ENCODE assay signal across 28 cellular contexts in the genomic region with DNA sequence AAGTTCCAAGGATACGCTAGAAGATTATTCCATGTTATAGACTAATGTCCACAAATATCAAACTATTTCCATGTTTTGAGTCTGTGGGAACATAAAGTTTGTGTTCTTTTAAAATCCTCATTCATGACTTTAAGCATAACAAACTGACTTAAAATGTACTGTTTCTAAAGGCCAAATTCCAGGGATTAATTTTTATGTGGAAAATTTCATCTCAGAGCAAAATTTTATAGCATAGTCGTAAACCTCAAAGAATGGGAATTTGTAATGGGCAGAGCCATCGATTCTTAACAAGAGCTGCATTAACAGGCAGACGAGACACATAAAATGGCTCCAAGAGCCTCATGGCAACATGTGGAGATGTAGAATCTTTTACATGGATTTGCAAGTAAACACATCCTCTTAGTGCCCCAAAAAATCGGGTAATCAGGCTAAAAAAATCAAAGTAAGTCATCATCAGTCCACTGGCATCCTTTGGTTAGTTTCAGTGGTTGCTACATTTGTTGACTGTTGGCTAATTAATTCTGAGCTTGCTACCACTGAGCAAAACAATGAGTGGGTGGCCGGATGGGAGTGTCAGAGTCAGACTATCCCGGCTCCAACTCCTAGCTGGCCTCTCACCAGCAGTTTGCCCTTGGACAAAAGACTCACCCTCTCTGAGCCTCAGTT.
DNase-seq lines count a peak whose midpoint lies in the region; ATAC-seq, FAIRE-seq and TF ChIP-seq lines count a peak whose summit lies in the region.
"Had no signal": no experiment of that assay in that cellular context is flagged by ENCODE, and none has a peak within 500 bp of the region (broad histone marks: within the 10 kb centered on the region; RNA-seq: fewer than 3 reads in every experiment).

No MANE protein-coding gene starts in this region.

- H3K4me2 ChIP-seq in endothelial cell of umbilical vein (ENCODE audit: insufficient read depth, low read length), result no peak overlapping the region
- H3K4me2 ChIP-seq: GM23338, neural progenitor cell had no signal

- H3K27me3 ChIP-seq in endothelial cell of umbilical vein (ENCODE audit: control insufficient read depth in 2 of 2, insufficient read depth in 2 of 2, low read length in 2 of 2), result peaks cover 2 to 11% of the 10 kb centered on the region in 2 experiments
- H3K27me3 ChIP-seq in ovary, result no peaks in the 10 kb centered on the region
- H3K27me3 ChIP-seq: colonic mucosa, sigmoid colon, upper lobe of left lung had no signal

- WGBS in ovary, 3 donors, result 54 to 71% (median 54%) methylated on average over 7 of the region's 7 CpGs

- CTCF ChIA-PET in activated naive CD4-positive, alpha-beta T cell treated with anti-CD3 and anti-CD28 coated beads, Interleukin-2, amount 10 ng/mL, durations not matched to agents 7 days and 5 days (lab: Charles Lee), result interaction anchor here (1.4 kb wide), 1 partner anchor 48 kb away, joined by 4 read pairs; no protein-coding TSS in a partner anchor
- CTCF ChIA-PET in endothelial cell of umbilical vein (lab: Charles Lee), result no interaction called here

- H3K27me3 Mint-ChIP-seq in activated naive CD4-positive, alpha-beta T cell treated with anti-CD3 and anti-CD28 coated beads, Interleukin-2, amount 10 ng/mL, durations not matched to agents 7 days and 5 days, result no peaks in the 10 kb centered on the region
- no peaks in the 10 kb centered on the region for H3K27me3 Mint-ChIP-seq in T-helper 17 cell
- H3K27me3 Mint-ChIP-seq: effector memory CD8-positive, alpha-beta T cell had no signal

- H3K4me3 ChIP-seq in endothelial cell of umbilical vein (replicated peaks in 1 of 3; ENCODE audit: insufficient read depth in 1 of 3, low read depth in 1 of 3, low read length in 3 of 3), result no peak overlapping the region
- no peak overlapping the region for H3K4me3 ChIP-seq in ovary
- H3K4me3 ChIP-seq: colonic mucosa, GM23338, lower lobe of right lung, neural progenitor cell, sigmoid colon, upper lobe of left lung had no signal

- H4K20me1 ChIP-seq in endothelial cell of umbilical vein (replicated peaks; ENCODE audit: control insufficient read depth, extremely low read depth, insufficient read depth, low read length), result no peaks in the 10 kb centered on the region

- peaks cover 47% of the 10 kb centered on the region for H3K4me1 Mint-ChIP-seq in activated naive CD4-positive, alpha-beta T cell treated with anti-CD3 and anti-CD28 coated beads, Interleukin-2, amount 10 ng/mL, durations not matched to agents 7 days and 5 days
- peaks cover 20% of the 10 kb centered on the region for H3K4me1 Mint-ChIP-seq in T-helper 17 cell

- H3K4me3 Mint-ChIP-seq in activated naive CD4-positive, alpha-beta T cell treated with anti-CD3 and anti-CD28 coated beads, Interleukin-2, amount 10 ng/mL, durations not matched to agents 7 days and 5 days, result no peak overlapping the region
- no peak overlapping the region for H3K4me3 Mint-ChIP-seq in T-helper 17 cell
- H3K4me3 Mint-ChIP-seq: effector memory CD8-positive, alpha-beta T cell; GM23338; HFFc6; neural progenitor cell had no signal

- H3K4me1 ChIP-seq in endothelial cell of umbilical vein (ENCODE audit: control insufficient read depth, extremely low read depth, insufficient read depth, low read length) (peaks cover 13% of the 10 kb centered on the region), ovary (ENCODE audit: insufficient read depth) (peaks cover 3% of the 10 kb centered on the region)
- H3K4me1 ChIP-seq: colonic mucosa had no signal

- H3K9me1 ChIP-seq in endothelial cell of umbilical vein (replicated peaks; ENCODE audit: control insufficient read depth, extremely low read depth, insufficient read depth, low read length), result no peaks in the 10 kb centered on the region

- H3K9me3 ChIP-seq in KOPT-K1 (ENCODE audit: insufficient read depth, low read length, poor library complexity, severe bottlenecking) (no peaks in the 10 kb centered on the region), endothelial cell of umbilical vein (replicated peaks; ENCODE audit: control insufficient read depth, insufficient read depth, low read length) (no peaks in the 10 kb centered on the region), ovary (no peaks in the 10 kb centered on the region), T-helper 17 cell (ENCODE audit: control insufficient read depth, low read length, poor library complexity, severe bottlenecking) (no peaks in the 10 kb centered on the region)
- H3K9me3 ChIP-seq: colonic mucosa, lower lobe of right lung, sigmoid colon, upper lobe of left lung had no signal

- dilution Hi-C loops in endothelial cell of umbilical vein (cut with MboI; ENCODE audit: extremely low pct_ligation_motif_present, low sequenced_read_pairs), result no loop called here

- ATAC-seq in GM18520 (IDR thresholded peaks at IDR 0.05; ENCODE audit: unreplicated experiment) (no peak), GM21717 (IDR thresholded peaks at IDR 0.05; ENCODE audit: unreplicated experiment) (no peak), T-helper 17 cell (no peak)
- ATAC-seq: activated CD4-positive, CD25-positive, alpha-beta regulatory T cell treated with anti-CD3 and anti-CD28 coated beads, Interleukin-2, amount 50 U/mL, for 24 hours; effector memory CD8-positive, alpha-beta T cell; GM23338; lower lobe of right lung; Panc1 had no signal

- POLR2A ChIA-PET in endothelial cell of umbilical vein (lab: Charles Lee), result no interaction called here

- TF ChIP-seq POLR2A in endothelial cell of umbilical vein (IDR thresholded peaks at IDR 0.05; ENCODE audit: low read depth, low read length), result no peak
- TF ChIP-seq POLR2A in ovary (IDR thresholded peaks at IDR 0.05), result no peak

- intact Hi-C loops in endothelial cell of umbilical vein (cut with micrococcal nuclease) (no loop called here), ovary (cut with DNase I) (no loop called here)

- no peak for TF ChIP-seq EP300 in ovary (IDR thresholded peaks at IDR 0.05)

- H3K36me3 Mint-ChIP-seq in activated naive CD4-positive, alpha-beta T cell treated with anti-CD3 and anti-CD28 coated beads, Interleukin-2, amount 10 ng/mL, durations not matched to agents 7 days and 5 days, result peaks cover 20% of the 10 kb centered on the region
- H3K36me3 Mint-ChIP-seq in T-helper 17 cell (ENCODE audit: low read depth), result no peaks in the 10 kb centered on the region
- H3K36me3 Mint-ChIP-seq: neural progenitor cell had no signal

- H3K79me2 ChIP-seq in endothelial cell of umbilical vein (ENCODE audit: control insufficient read depth, insufficient read depth, low read length), result no peaks in the 10 kb centered on the region

- no peak overlapping the region for H3K27ac Mint-ChIP-seq in activated naive CD4-positive, alpha-beta T cell treated with anti-CD3 and anti-CD28 coated beads, Interleukin-2, amount 10 ng/mL, durations not matched to agents 7 days and 5 days
- H3K27ac Mint-ChIP-seq in T-helper 17 cell, result no peak overlapping the region
- H3K27ac Mint-ChIP-seq: effector memory CD8-positive, alpha-beta T cell; GM23338; HFFc6; neural progenitor cell had no signal

- no peak overlapping the region for H2AFZ ChIP-seq in endothelial cell of umbilical vein (ENCODE audit: low read depth, low read length)
- H2AFZ ChIP-seq: GM23338, neural progenitor cell had no signal

- FAIRE-seq in endothelial cell of umbilical vein (lab: Jason Lieb, UNC), result peak; percentile 4
- FAIRE-seq: A204.1, bronchial epithelial cell, keratinocyte had no signal

- BruUV-seq in endothelial cell of umbilical vein (replicated peaks; lab: Mats Ljungman, UMichigan), result no TSS peak

- H3K27ac ChIP-seq in KOPT-K1 (ENCODE audit: low read depth, low read length, poor library complexity, severe bottlenecking) (peak overlapping the region; percentile 98), endothelial cell of umbilical vein (ENCODE audit: insufficient read depth, low read depth, low read length) (no peak overlapping the region), ovary (no peak overlapping the region)
- H3K27ac ChIP-seq: colonic mucosa, lower lobe of right lung, neural progenitor cell, sigmoid colon, upper lobe of left lung had no signal

- peaks cover 4% of the 10 kb centered on the region for H3K9me3 Mint-ChIP-seq in activated naive CD4-positive, alpha-beta T cell treated with anti-CD3 and anti-CD28 coated beads, Interleukin-2, amount 10 ng/mL, durations not matched to agents 7 days and 5 days
- H3K9me3 Mint-ChIP-seq: effector memory CD8-positive, alpha-beta T cell; GM23338; HFFc6; neural progenitor cell had no signal

- H3K36me3 ChIP-seq in KOPT-K1 (ENCODE audit: insufficient read depth, low read length), result peaks cover 4% of the 10 kb centered on the region
- no peaks in the 10 kb centered on the region for H3K36me3 ChIP-seq in endothelial cell of umbilical vein (ENCODE audit: control insufficient read depth in 2 of 2, extremely low read depth in 1 of 2, insufficient read depth in 2 of 2, low read length in 2 of 2)
- H3K36me3 ChIP-seq in ovary, result no peaks in the 10 kb centered on the region
- H3K36me3 ChIP-seq: colonic mucosa, lower lobe of right lung, neural progenitor cell, sigmoid colon, upper lobe of left lung had no signal

- no peak for TF ChIP-seq CTCF in endothelial cell of umbilical vein (IDR thresholded peaks at IDR 0.05; ENCODE audit: extremely low read depth in 1 of 2, insufficient read depth in 1 of 2, low read depth in 1 of 2, low read length in 2 of 2)
- no peak for TF ChIP-seq CTCF in ovary (IDR thresholded peaks at IDR 0.05)

- H3K9ac ChIP-seq in endothelial cell of umbilical vein (replicated peaks; ENCODE audit: extremely low read depth, insufficient read depth, low read length), result no peak overlapping the region
- H3K9ac ChIP-seq: neural progenitor cell had no signal

- DNase-seq in activated naive CD4-positive, alpha-beta T cell treated with anti-CD3 and anti-CD28 coated beads, Interleukin-2, amount 10 ng/mL, durations not matched to agents 7 days and 5 days, result peak; percentile 14
- DNase-seq in activated naive CD4-positive, alpha-beta T cell treated with anti-CD3 and anti-CD28 coated beads, Interleukin-2, amount 50 U/mL, for 16 hours, result no peak
- no peak for DNase-seq in endothelial cell of umbilical vein (ENCODE audit: low read depth, low spot score)
- no peak for DNase-seq in ovary
- no peak for DNase-seq in T-helper 17 cell
- DNase-seq: activated naive CD4-positive, alpha-beta T cell treated with Interleukin-2 at 50 U/mL for 16 hours; activated T-cell treated with anti-CD3 and anti-CD28 coated beads, Interleukin-2, amount 50 U/mL, for 48 hours; AML-193; amygdala; colonic mucosa; COR-L47; effector memory CD8-positive, alpha-beta T cell; HFFc6; lower lobe of right lung; NCI-H1436; NCI-H524; sigmoid colon; upper lobe of left lung had no signal

TF ChIP-seq in endothelial cell of umbilical vein, 7 proteins besides CTCF, POLR2A, EP300 and RAD21 (continues in another document):
- TF ChIP-seq MAX (IDR thresholded peaks at IDR 0.05; ENCODE audit: insufficient read depth, insufficient read length) (no peak), GATA2 (IDR thresholded peaks at IDR 0.05; ENCODE audit: insufficient read depth, insufficient read length, low read depth, low read length) (no peak), JUN (IDR thresholded peaks at IDR 0.05; ENCODE audit: borderline replicate concordance, insufficient read depth, insufficient read length, low read depth) (no peak), MYC (IDR thresholded peaks at IDR 0.05; ENCODE audit: low read depth, low read length) (no peak)
